Comparison of ENCODE assay signal across 1 cellular context in the genomic region with DNA sequence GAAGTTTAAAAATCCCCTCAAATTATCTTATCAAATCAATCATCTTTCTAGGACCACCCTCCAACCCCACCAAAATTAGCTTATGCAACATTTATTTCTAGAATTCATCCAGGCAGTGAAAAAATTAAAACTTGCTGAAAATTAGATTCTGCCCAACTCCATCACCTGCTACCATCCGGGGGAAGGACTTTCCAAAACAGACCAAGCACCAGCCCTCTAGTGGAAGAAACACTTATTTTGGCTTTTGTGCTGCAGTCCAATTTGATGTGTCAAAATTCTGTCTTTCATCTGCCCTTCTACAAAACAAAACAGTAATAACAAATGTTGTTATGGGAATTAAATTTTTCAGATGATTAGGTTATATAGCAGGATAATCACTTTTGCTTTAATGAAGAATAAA.
TF ChIP-seq lines count a peak whose summit lies in the region.

No MANE protein-coding gene starts in this region.

TF ChIP-seq in HepG2, 621 proteins besides CTCF, POLR2A, EP300 and RAD21:
- TF ChIP-seq TOE1 (CRISPR knock-in tag; IDR thresholded peaks at IDR 0.05) (no peak), ADNP (CRISPR knock-in tag; IDR thresholded peaks at IDR 0.05) (no peak), SNAI1 (CRISPR knock-in tag; IDR thresholded peaks at IDR 0.05; ENCODE audit: borderline replicate concordance) (no peak), ZNF367 (CRISPR knock-in tag; IDR thresholded peaks at IDR 0.05; ENCODE audit: borderline replicate concordance) (no peak), GATAD2A (CRISPR knock-in tag; IDR thresholded peaks at IDR 0.05) (no peak), ZNF557 (CRISPR knock-in tag; IDR thresholded peaks at IDR 0.05) (no peak), NFKB2 (CRISPR knock-in tag; IDR thresholded peaks at IDR 0.05; ENCODE audit: borderline replicate concordance) (no peak), CBX5 (CRISPR knock-in tag; IDR thresholded peaks at IDR 0.05; ENCODE audit: borderline replicate concordance) (no peak), HDAC1 (CRISPR knock-in tag; IDR thresholded peaks at IDR 0.05) (no peak), SIN3B (IDR thresholded peaks at IDR 0.05; ENCODE audit: low read length) (no peak), AGO1 (IDR thresholded peaks at IDR 0.05; ENCODE audit: low read depth, low read length, poor library complexity, severe bottlenecking) (no peak), XBP1 (CRISPR knock-in tag; IDR thresholded peaks at IDR 0.05) (no peak), ISX (CRISPR knock-in tag; conservative IDR thresholded peaks at IDR 0.05) (no peak), U2AF2 (IDR thresholded peaks at IDR 0.05; ENCODE audit: low read depth, low read length) (no peak), HMG20B (CRISPR knock-in tag; conservative IDR thresholded peaks at IDR 0.05) (no peak)
- TF ChIP-seq, protein P1, sequence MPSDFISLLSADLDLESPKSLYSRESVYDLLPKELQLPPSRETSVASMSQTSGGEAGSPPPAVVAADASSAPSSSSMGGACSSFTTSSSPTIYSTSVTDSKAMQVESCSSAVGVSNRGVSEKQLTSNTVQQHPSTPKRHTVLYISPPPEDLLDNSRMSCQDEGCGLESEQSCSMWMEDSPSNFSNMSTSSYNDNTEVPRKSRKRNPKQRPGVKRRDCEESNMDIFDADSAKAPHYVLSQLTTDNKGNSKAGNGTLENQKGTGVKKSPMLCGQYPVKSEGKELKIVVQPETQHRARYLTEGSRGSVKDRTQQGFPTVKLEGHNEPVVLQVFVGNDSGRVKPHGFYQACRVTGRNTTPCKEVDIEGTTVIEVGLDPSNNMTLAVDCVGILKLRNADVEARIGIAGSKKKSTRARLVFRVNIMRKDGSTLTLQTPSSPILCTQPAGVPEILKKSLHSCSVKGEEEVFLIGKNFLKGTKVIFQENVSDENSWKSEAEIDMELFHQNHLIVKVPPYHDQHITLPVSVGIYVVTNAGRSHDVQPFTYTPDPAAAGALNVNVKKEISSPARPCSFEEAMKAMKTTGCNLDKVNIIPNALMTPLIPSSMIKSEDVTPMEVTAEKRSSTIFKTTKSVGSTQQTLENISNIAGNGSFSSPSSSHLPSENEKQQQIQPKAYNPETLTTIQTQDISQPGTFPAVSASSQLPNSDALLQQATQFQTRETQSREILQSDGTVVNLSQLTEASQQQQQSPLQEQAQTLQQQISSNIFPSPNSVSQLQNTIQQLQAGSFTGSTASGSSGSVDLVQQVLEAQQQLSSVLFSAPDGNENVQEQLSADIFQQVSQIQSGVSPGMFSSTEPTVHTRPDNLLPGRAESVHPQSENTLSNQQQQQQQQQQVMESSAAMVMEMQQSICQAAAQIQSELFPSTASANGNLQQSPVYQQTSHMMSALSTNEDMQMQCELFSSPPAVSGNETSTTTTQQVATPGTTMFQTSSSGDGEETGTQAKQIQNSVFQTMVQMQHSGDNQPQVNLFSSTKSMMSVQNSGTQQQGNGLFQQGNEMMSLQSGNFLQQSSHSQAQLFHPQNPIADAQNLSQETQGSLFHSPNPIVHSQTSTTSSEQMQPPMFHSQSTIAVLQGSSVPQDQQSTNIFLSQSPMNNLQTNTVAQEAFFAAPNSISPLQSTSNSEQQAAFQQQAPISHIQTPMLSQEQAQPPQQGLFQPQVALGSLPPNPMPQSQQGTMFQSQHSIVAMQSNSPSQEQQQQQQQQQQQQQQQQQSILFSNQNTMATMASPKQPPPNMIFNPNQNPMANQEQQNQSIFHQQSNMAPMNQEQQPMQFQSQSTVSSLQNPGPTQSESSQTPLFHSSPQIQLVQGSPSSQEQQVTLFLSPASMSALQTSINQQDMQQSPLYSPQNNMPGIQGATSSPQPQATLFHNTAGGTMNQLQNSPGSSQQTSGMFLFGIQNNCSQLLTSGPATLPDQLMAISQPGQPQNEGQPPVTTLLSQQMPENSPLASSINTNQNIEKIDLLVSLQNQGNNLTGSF (CRISPR knock-in tag; IDR thresholded peaks at IDR 0.05): no peak
- TF ChIP-seq, protein P2, sequence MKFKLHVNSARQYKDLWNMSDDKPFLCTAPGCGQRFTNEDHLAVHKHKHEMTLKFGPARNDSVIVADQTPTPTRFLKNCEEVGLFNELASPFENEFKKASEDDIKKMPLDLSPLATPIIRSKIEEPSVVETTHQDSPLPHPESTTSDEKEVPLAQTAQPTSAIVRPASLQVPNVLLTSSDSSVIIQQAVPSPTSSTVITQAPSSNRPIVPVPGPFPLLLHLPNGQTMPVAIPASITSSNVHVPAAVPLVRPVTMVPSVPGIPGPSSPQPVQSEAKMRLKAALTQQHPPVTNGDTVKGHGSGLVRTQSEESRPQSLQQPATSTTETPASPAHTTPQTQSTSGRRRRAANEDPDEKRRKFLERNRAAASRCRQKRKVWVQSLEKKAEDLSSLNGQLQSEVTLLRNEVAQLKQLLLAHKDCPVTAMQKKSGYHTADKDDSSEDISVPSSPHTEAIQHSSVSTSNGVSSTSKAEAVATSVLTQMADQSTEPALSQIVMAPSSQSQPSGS (CRISPR knock-in tag; IDR thresholded peaks at IDR 0.05): no peak
- TF ChIP-seq, protein P3, sequence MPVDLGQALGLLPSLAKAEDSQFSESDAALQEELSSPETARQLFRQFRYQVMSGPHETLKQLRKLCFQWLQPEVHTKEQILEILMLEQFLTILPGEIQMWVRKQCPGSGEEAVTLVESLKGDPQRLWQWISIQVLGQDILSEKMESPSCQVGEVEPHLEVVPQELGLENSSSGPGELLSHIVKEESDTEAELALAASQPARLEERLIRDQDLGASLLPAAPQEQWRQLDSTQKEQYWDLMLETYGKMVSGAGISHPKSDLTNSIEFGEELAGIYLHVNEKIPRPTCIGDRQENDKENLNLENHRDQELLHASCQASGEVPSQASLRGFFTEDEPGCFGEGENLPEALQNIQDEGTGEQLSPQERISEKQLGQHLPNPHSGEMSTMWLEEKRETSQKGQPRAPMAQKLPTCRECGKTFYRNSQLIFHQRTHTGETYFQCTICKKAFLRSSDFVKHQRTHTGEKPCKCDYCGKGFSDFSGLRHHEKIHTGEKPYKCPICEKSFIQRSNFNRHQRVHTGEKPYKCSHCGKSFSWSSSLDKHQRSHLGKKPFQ (CRISPR knock-in tag; IDR thresholded peaks at IDR 0.05; ENCODE audit: insufficient replicate concordance): no peak
